ENCODE assay signal across 14 cellular contexts in genomic region chr3:82229397-82229796, GRCh38.
DNase-seq lines count a peak whose midpoint lies in the region; ATAC-seq and TF ChIP-seq lines count a peak whose summit lies in the region.
"Had no signal": no experiment of that assay in that cellular context is flagged by ENCODE, and none has a peak within 500 bp of the region (broad histone marks: within the 10 kb centered on the region; RNA-seq: fewer than 3 reads in every experiment).

No MANE protein-coding gene starts in this region.

- H3K27me3 ChIP-seq in MM.1S (replicated peaks; ENCODE audit: insufficient read depth, low read length), result no peaks in the 10 kb centered on the region
- no peaks in the 10 kb centered on the region for H3K27me3 ChIP-seq in CD8-positive, alpha-beta T cell (ENCODE audit: insufficient read depth, low read length)
- H3K27me3 ChIP-seq: hepatocyte had no signal

- TF ChIP-seq POLR2A in lower leg skin (IDR thresholded peaks at IDR 0.05), result no peak

- H3K4me1 Mint-ChIP-seq in Calu3 (ENCODE audit: low read depth, unreplicated experiment), result no peaks in the 10 kb centered on the region
- peaks cover 11% of the 10 kb centered on the region for H3K4me1 Mint-ChIP-seq in CD8-positive, alpha-beta T cell (ENCODE audit: low read depth)
- H3K4me1 Mint-ChIP-seq: CD4-positive, CD25-positive, alpha-beta regulatory T cell had no signal

- H3K27ac ChIP-seq in MM.1S (ENCODE audit: low read length), result no peak overlapping the region
- no peak overlapping the region for H3K27ac ChIP-seq in CD8-positive, alpha-beta T cell (ENCODE audit: low read depth, low read length)
- H3K27ac ChIP-seq: hepatocyte, PC-9 had no signal

- intact Hi-C loops in Calu3 (cut with micrococcal nuclease; ENCODE audit: unreplicated experiment) (no loop called here), lower leg skin (cut with DNase I; ENCODE audit: low total_unique reads) (no loop called here)
- intact Hi-C loops in CD8-positive, alpha-beta T cell (cut with DNase I, micrococcal nuclease), result no loop called here

- no peak for TF ChIP-seq CTCF in Calu3 (IDR thresholded peaks at IDR 0.05; ENCODE audit: unreplicated experiment)
- TF ChIP-seq CTCF in MM.1S (IDR thresholded peaks at IDR 0.05; ENCODE audit: low read length), result no peak
- TF ChIP-seq CTCF in CD8-positive, alpha-beta T cell (IDR thresholded peaks at IDR 0.05), result no peak
- TF ChIP-seq CTCF in lower leg skin (IDR thresholded peaks at IDR 0.05), result no peak

- no peaks in the 10 kb centered on the region for H3F3A ChIP-seq in MM.1S (ENCODE audit: insufficient read depth, low read length)

- no peaks in the 10 kb centered on the region for H3K9me2 ChIP-seq in MM.1S (replicated peaks; ENCODE audit: insufficient read depth, low read length)

- H4K20me1 ChIP-seq in MM.1S (ENCODE audit: insufficient read depth, low read length), result no peaks in the 10 kb centered on the region

- no peaks in the 10 kb centered on the region for H3K4me1 ChIP-seq in MM.1S (ENCODE audit: low read length)
- no peaks in the 10 kb centered on the region for H3K4me1 ChIP-seq in CD8-positive, alpha-beta T cell (ENCODE audit: insufficient read depth, low read length)

- H3K9me3 ChIP-seq in MM.1S (replicated peaks; ENCODE audit: insufficient read depth, low read length), result no peaks in the 10 kb centered on the region
- H3K9me3 ChIP-seq in CD8-positive, alpha-beta T cell (ENCODE audit: low read length), result no peaks in the 10 kb centered on the region

- H3K36me3 Mint-ChIP-seq in Calu3 (ENCODE audit: insufficient read depth, unreplicated experiment), result no peaks in the 10 kb centered on the region
- no peaks in the 10 kb centered on the region for H3K36me3 Mint-ChIP-seq in CD8-positive, alpha-beta T cell
- H3K36me3 Mint-ChIP-seq: CD4-positive, CD25-positive, alpha-beta regulatory T cell had no signal

- H3K9ac ChIP-seq in MM.1S (ENCODE audit: low read length), result no peak overlapping the region

- H3K36me3 ChIP-seq in MM.1S (replicated peaks; ENCODE audit: insufficient read depth, low read length), result no peaks in the 10 kb centered on the region
- no peaks in the 10 kb centered on the region for H3K36me3 ChIP-seq in CD8-positive, alpha-beta T cell (ENCODE audit: insufficient read depth, low read length)

- H3K4me2 ChIP-seq in MM.1S (ENCODE audit: low read depth, low read length), result no peak overlapping the region
- H3K4me2 ChIP-seq: hepatocyte, PC-9 had no signal

- no peak overlapping the region for H3K4me3 ChIP-seq in MM.1S (ENCODE audit: low read length)
- no peak overlapping the region for H3K4me3 ChIP-seq in CD8-positive, alpha-beta T cell (ENCODE audit: low read depth, low read length)
- H3K4me3 ChIP-seq in lower leg skin (ENCODE audit: low read depth, poor library complexity, severe bottlenecking), result no peak overlapping the region
- H3K4me3 ChIP-seq: hepatocyte, PC-9 had no signal

- H3K79me2 ChIP-seq in MM.1S (ENCODE audit: low read length), result no peaks in the 10 kb centered on the region
- H3K79me2 ChIP-seq: hepatocyte had no signal

- CTCF ChIA-PET in Calu3 (lab: Charles Lee), result no interaction called here
- CTCF ChIA-PET in CD8-positive, alpha-beta T cell (lab: Charles Lee), result no interaction called here

- POLR2A ChIA-PET in CD8-positive, alpha-beta T cell (lab: Charles Lee), result no interaction called here

- H3K9me3 Mint-ChIP-seq in Calu3 (ENCODE audit: low read depth, unreplicated experiment), result peaks cover 2% of the 10 kb centered on the region
- H3K9me3 Mint-ChIP-seq in CD8-positive, alpha-beta T cell, result no peaks in the 10 kb centered on the region

- H3K4me3 Mint-ChIP-seq in Calu3 (ENCODE audit: low read depth, unreplicated experiment), result no peak overlapping the region
- H3K4me3 Mint-ChIP-seq in CD8-positive, alpha-beta T cell, result no peak overlapping the region
- H3K4me3 Mint-ChIP-seq: CD4-positive, CD25-positive, alpha-beta regulatory T cell had no signal

- H2AFZ ChIP-seq in MM.1S (ENCODE audit: low read length), result no peak overlapping the region; the same call in 1 of the 2 replicates
- H2AFZ ChIP-seq: hepatocyte, PC-9 had no signal

- no peak for DNase-seq in Calu3
- peak; percentile 26 for DNase-seq in MM.1S
- DNase-seq in OCI-M2 (lab: John Stamatoyannopoulos, UW; ENCODE audit: unreplicated experiment), result no peak
- no peak for DNase-seq in CD8-positive, alpha-beta T cell
- no peak for DNase-seq in lower leg skin (ENCODE audit: low spot score in 2 of 2)
- DNase-seq in amygdala (lab: John Stamatoyannopoulos, UW), result no peak
- DNase-seq: CD4-positive, CD25-positive, alpha-beta regulatory T cell; mesendoderm; NCI-H1417 treated with DMSO at 0.1 percent for 48 hours; PC-9 had no signal

- no peaks in the 10 kb centered on the region for H3K27me3 Mint-ChIP-seq in Calu3 (ENCODE audit: unreplicated experiment)
- no peaks in the 10 kb centered on the region for H3K27me3 Mint-ChIP-seq in CD8-positive, alpha-beta T cell (ENCODE audit: low read depth)
- H3K27me3 Mint-ChIP-seq: CD4-positive, CD25-positive, alpha-beta regulatory T cell had no signal

- ATAC-seq in GM18909 (IDR thresholded peaks at IDR 0.05; ENCODE audit: poor library complexity, unreplicated experiment), result peak; percentile 90
- peak; percentile 86 for ATAC-seq in HG02852 (IDR thresholded peaks at IDR 0.05; ENCODE audit: unreplicated experiment)
- no peak for ATAC-seq in CD8-positive, alpha-beta T cell
- ATAC-seq: sciatic nerve had no signal

- peak overlapping the region; percentile 41 for H3K27ac Mint-ChIP-seq in Calu3 (ENCODE audit: unreplicated experiment)
- no peak overlapping the region for H3K27ac Mint-ChIP-seq in CD8-positive, alpha-beta T cell
- H3K27ac Mint-ChIP-seq: CD4-positive, CD25-positive, alpha-beta regulatory T cell had no signal

- 51 to 58% methylated on average over 4 of the region's 4 CpGs for WGBS in lower leg skin, 2 donors

- BruUV-seq in Calu3 (replicated peaks; lab: Mats Ljungman, UMichigan), result no TSS peak
